Comparison of ENCODE assay signal across 8 cellular contexts in genomic region chr5:112959857-112960256, GRCh38. TPM values are rescaled to one million over a fixed set of nuclear protein-coding genes. Genes with fewer than 3 reads are reported as not detected.
DNase-seq lines count a peak whose midpoint lies in the region; ATAC-seq and TF ChIP-seq lines count a peak whose summit lies in the region.
"Not testable (repeated sequence)": the region's sequence is repeated elsewhere in the genome, so short reads cannot be mapped to it uniquely, and the experiment has no call there.

No MANE protein-coding gene starts in this region.

- not testable (repeated sequence) for TF ChIP-seq RAD21 in IMR-90 (IDR thresholded peaks at IDR 0.05; ENCODE audit: low read length)

- H3K9me1 ChIP-seq in IMR-90 (ENCODE audit: insufficient read depth, low read length): not testable (repeated sequence)

- H2BK120ac ChIP-seq in IMR-90 (ENCODE audit: low read depth, low read length): not testable (repeated sequence)

- in situ Hi-C loops in IMR-90 (cut with MboI; ENCODE audit: low sequenced_read_pairs): loop anchor here (25.0 kb wide), 1 partner anchor 398 kb away; no protein-coding TSS in a partner anchor

- H2AFZ ChIP-seq in IMR-90 (replicated peaks; ENCODE audit: low read length, poor library complexity); PC-3 (ENCODE audit: low read length): not testable (repeated sequence)

- H3K18ac ChIP-seq in IMR-90 (ENCODE audit: low read depth, low read length): not testable (repeated sequence)

- not testable (repeated sequence) for H3K36me3 ChIP-seq in IMR-90 (ENCODE audit: control insufficient read depth, insufficient read depth, low read length); PC-3 (ENCODE audit: low read depth, low read length); breast epithelium; upper lobe of right lung

- peaks cover 11% of the 10 kb centered on the region for H4K20me1 ChIP-seq in IMR-90 (ENCODE audit: insufficient read depth, low read length)
- H4K20me1 ChIP-seq in PC-3 (ENCODE audit: low read length): not testable (repeated sequence)

- BruUV-seq in IMR-90 (replicated peaks; lab: Mats Ljungman, UMichigan); PC-3 (replicated peaks; lab: Mats Ljungman, UMichigan): not testable (repeated sequence)

- not testable (repeated sequence) for H3K27me3 ChIP-seq in IMR-90 (ENCODE audit: control insufficient read depth, insufficient read depth, low read length); PC-3 (ENCODE audit: low read length); breast epithelium; upper lobe of right lung

- not testable (repeated sequence) for H2AK9ac ChIP-seq in IMR-90 (replicated peaks; ENCODE audit: low read depth, low read length, poor library complexity)

- peak; percentile 22; the same call in 1 of the 2 replicates for ATAC-seq in IMR-90 (ENCODE audit: low read depth)
- peak; percentile 37 for ATAC-seq in PC-3
- peak; percentile 78 for ATAC-seq in upper lobe of right lung

- peak overlapping the region; percentile 20; the same call in 1 of the 2 replicates for H2AK5ac ChIP-seq in IMR-90 (ENCODE audit: low read depth, low read length)

- peaks cover 12% of the 10 kb centered on the region for H3F3A ChIP-seq in PC-3 (ENCODE audit: low read length, unreplicated experiment)

- intact Hi-C loops in IMR-90 (cut with micrococcal nuclease): loop anchor here (10.0 kb wide), 1 partner anchor 175 kb away; no protein-coding TSS in a partner anchor
- intact Hi-C loops in PC-3 (cut with micrococcal nuclease): loop anchor here (2.0 to 10.0 kb wide), 3 partner anchors 37 to 408 kb away; partner anchors contain the start of gene REEP5
- intact Hi-C loops in breast epithelium (cut with DNase I; ENCODE audit: low total_unique reads); upper lobe of right lung (cut with DNase I): not testable (repeated sequence)

- H3K9me3 ChIP-seq in IMR-90 (ENCODE audit: control insufficient read depth, insufficient read depth, low read length); PC-3 (ENCODE audit: low read length); breast epithelium; upper lobe of right lung: not testable (repeated sequence)

- H3K4ac ChIP-seq in IMR-90 (ENCODE audit: low read depth, low read length): not testable (repeated sequence)

- peaks cover 19% of the 10 kb centered on the region for H3K4me1 ChIP-seq in IMR-90 (ENCODE audit: control insufficient read depth, insufficient read depth, low read length)
- peaks cover 56% of the 10 kb centered on the region for H3K4me1 ChIP-seq in PC-3 (ENCODE audit: insufficient read depth, low read length)
- not testable (repeated sequence) for H3K4me1 ChIP-seq in breast epithelium
- peaks cover 31% of the 10 kb centered on the region for H3K4me1 ChIP-seq in upper lobe of right lung

- peak; percentile 89 for DNase-seq in Daoy (ENCODE audit: low read depth)
- DNase-seq in IMR-90: peak; percentile 91
- peak; percentile 88 for DNase-seq in PC-3
- DNase-seq in breast epithelium (ENCODE audit: low spot score in 2 of 2); upper lobe of right lung: not testable (repeated sequence)
- peak; percentile 64 for DNase-seq in fibroblast of pulmonary artery (ENCODE audit: low read depth)
- DNase-seq in myocyte (ENCODE audit: low read depth): peak; percentile 60

- H3K4me3 ChIP-seq in IMR-90 (ENCODE audit: insufficient read depth, low read depth, low read length); PC-3 (ENCODE audit: low read length); breast epithelium; fibroblast of pulmonary artery (replicated peaks; ENCODE audit: low read depth, low read length); upper lobe of right lung: not testable (repeated sequence)

- H3K4me2 ChIP-seq in IMR-90 (ENCODE audit: low read depth, low read length): not testable (repeated sequence)
- peak overlapping the region; percentile 44 for H3K4me2 ChIP-seq in PC-3 (ENCODE audit: low read length)

- not testable (repeated sequence) for H3K79me1 ChIP-seq in IMR-90 (ENCODE audit: low read depth in 1 of 2, low read length in 2 of 2)

- TF ChIP-seq POLR2A in IMR-90 (IDR thresholded peaks at IDR 0.05; ENCODE audit: low read depth, low read length); breast epithelium (IDR thresholded peaks at IDR 0.05): not testable (repeated sequence)

- not testable (repeated sequence) for H4K91ac ChIP-seq in IMR-90 (ENCODE audit: insufficient read depth, low read depth, low read length)

- H3K23ac ChIP-seq in IMR-90 (ENCODE audit: low read depth, low read length): not testable (repeated sequence)

- POLR2A ChIA-PET in IMR-90 (lab: Charles Lee; ENCODE audit: unreplicated experiment): not testable (repeated sequence)
- POLR2A ChIA-PET in PC-3 (lab: Charles Lee; ENCODE audit: unreplicated experiment): interaction anchor here (0.6 kb wide), 1 partner anchor 40 kb away, joined by 4 read pairs; no protein-coding TSS in a partner anchor

- dilution Hi-C loops in IMR-90 (cut with HindIII; ENCODE audit: low sequenced_read_pairs, unreplicated experiment): not testable (repeated sequence)

- not testable (repeated sequence) for H4K5ac ChIP-seq in IMR-90 (ENCODE audit: low read depth, low read length)

- not testable (repeated sequence) for H2BK5ac ChIP-seq in IMR-90 (ENCODE audit: low read depth, low read length, poor library complexity, severe bottlenecking)

- CTCF ChIA-PET in IMR-90 (lab: Yijun Ruan, JAX): interaction anchor here (1.4 to 1.5 kb wide), 2 partner anchors 9 to 16 kb away, joined by 3 read pairs; partner anchors contain the start of gene DCP2
- CTCF ChIA-PET in PC-3 (lab: Charles Lee): not testable (repeated sequence)

- not testable (repeated sequence) for H2BK15ac ChIP-seq in IMR-90 (ENCODE audit: low read depth, low read length)

- not testable (repeated sequence) for H4K8ac ChIP-seq in IMR-90 (ENCODE audit: low read depth in 2 of 2, low read length in 2 of 2)

- not testable (repeated sequence) for H3K27ac ChIP-seq in IMR-90 (ENCODE audit: insufficient read depth, low read length); upper lobe of right lung
- peak overlapping the region; percentile 79 for H3K27ac ChIP-seq in PC-3 (ENCODE audit: low read length)
- H3K27ac ChIP-seq in VCaP: peak overlapping the region; percentile 75
- H3K27ac ChIP-seq in breast epithelium: peak overlapping the region; percentile 31 to 68

- not testable (repeated sequence) for H3K79me2 ChIP-seq in PC-3 (ENCODE audit: low read length)

- H3K14ac ChIP-seq in IMR-90 (replicated peaks; ENCODE audit: low read depth, low read length): not testable (repeated sequence)

- H3K56ac ChIP-seq in IMR-90 (ENCODE audit: extremely low read depth, insufficient read depth, low read length): not testable (repeated sequence)

- H3K9ac ChIP-seq in IMR-90 (ENCODE audit: low read depth, low read length); PC-3 (ENCODE audit: low read length): not testable (repeated sequence)

- H3K9me2 ChIP-seq in PC-3 (replicated peaks; ENCODE audit: low read length): not testable (repeated sequence)

- TF ChIP-seq CTCF in IMR-90 (conservative IDR thresholded peaks at IDR 0.05; ENCODE audit: low read depth, low read length); PC-3 (conservative IDR thresholded peaks at IDR 0.05; ENCODE audit: low read depth, low read length); VCaP (conservative IDR thresholded peaks at IDR 0.05); breast epithelium (IDR thresholded peaks at IDR 0.05); fibroblast of pulmonary artery (IDR thresholded peaks at IDR 0.05; ENCODE audit: low read length, missing control alignments); upper lobe of right lung (IDR thresholded peaks at IDR 0.05): not testable (repeated sequence)

- H2BK20ac ChIP-seq in IMR-90 (ENCODE audit: low read depth, low read length): not testable (repeated sequence)

- WGBS in IMR-90 (ENCODE audit: extremely low coverage in 2 of 2, insufficient read length in 1 of 2), 2 experiments: 58% methylated on average over 7 of the region's 8 CpGs; no CpG with 5 or more reads in 1 of the 2 experiments

TF ChIP-seq in IMR-90, 13 proteins besides CTCF, POLR2A, EP300 and RAD21:
- TF ChIP-seq RCOR1 (IDR thresholded peaks at IDR 0.05; ENCODE audit: insufficient replicate concordance, low read length) (peak; percentile 67), BHLHE40 (IDR thresholded peaks at IDR 0.05; ENCODE audit: low read depth, low read length) (peak; percentile 54; the same call in 1 of the 2 replicates), CEBPB (IDR thresholded peaks at IDR 0.05; ENCODE audit: low read depth, low read length) (0 out of 2 replicates have a peak, but pooled peaks have one; percentile 24), FOS (IDR thresholded peaks at IDR 0.05; ENCODE audit: low read depth, low read length) (peak; percentile 86)

RNA-seq across cellular contexts. Expression of gene DCP2, which starts 16.7 kb away (rescaled TPM):
- total RNA-seq in Daoy (2014; rRNA removed; shearing (Covaris generic)): 31.8 and 39.3 TPM in 2 replicates
- total RNA-seq in IMR-90 (2012; rRNA removed): 18.6 and 30.6 TPM in 2 replicates
- polyA plus RNA-seq in IMR-90 (2012; rRNA removed): 6.2 and 6.9 TPM in 2 replicates
- 1.2 and 3.6 TPM in 2 replicates for polyA plus RNA-seq in IMR-90 (2012; cell fraction: cytosol; rRNA removed)
- 3.2 and 4.9 TPM in 2 replicates for polyA plus RNA-seq in IMR-90 (2012; cell fraction: nucleus; rRNA removed; ENCODE audit: low replicate concordance)
- total RNA-seq in PC-3 (2014; rRNA removed): 26.7 and 33.6 TPM in 2 replicates
- total RNA-seq in breast epithelium: 10 to 100 TPM; 26.2 to 67.0 (median 43.9) TPM
- total RNA-seq in myocyte: 34.0 and 64.7 TPM in 2 replicates
- polyA plus RNA-seq in myocyte (2012): 8.8 TPM
- total RNA-seq in upper lobe of right lung: 51.1 TPM

RNA-seq across cellular contexts. Expression of gene REEP5, which starts 37.8 kb away (rescaled TPM):
- 26.9 and 27.0 TPM in 2 replicates for total RNA-seq in Daoy (2014; rRNA removed; shearing (Covaris generic))
- total RNA-seq in IMR-90 (2012; rRNA removed): 49.3 and 70.3 TPM in 2 replicates
- 82.0 and 138 TPM in 2 replicates for polyA plus RNA-seq in IMR-90 (2012; rRNA removed)
- 66.1 and 66.5 TPM in 2 replicates for polyA plus RNA-seq in IMR-90 (2012; cell fraction: cytosol; rRNA removed)
- polyA plus RNA-seq in IMR-90 (2012; cell fraction: nucleus; rRNA removed; ENCODE audit: low replicate concordance): 16.5 and 39.0 TPM in 2 replicates
- 61.9 and 85.2 TPM in 2 replicates for total RNA-seq in PC-3 (2014; rRNA removed)
- total RNA-seq in breast epithelium: 100 to 1,000 TPM in 2 of 3 donors, 10 to 100 TPM in 1; 96.4 to 177 (median 117) TPM
- 47.3 and 58.5 TPM in 2 replicates for total RNA-seq in myocyte
- polyA plus RNA-seq in myocyte (2012): 141 TPM
- 108 TPM for total RNA-seq in upper lobe of right lung

Comparison
In these comparisons a context has a peak if more than half of its experiments do, and no peak if none do; other contexts are left out.
1. ATAC-seq: peak in every context shown above with its lines; median percentile 78 in upper lobe of right lung; 37 in PC-3; 22 in IMR-90.